18 cellular contexts compared by ENCODE assay signal in genomic region chr3:66106788-66107187, GRCh38.
DNase-seq lines count a peak whose midpoint lies in the region; ATAC-seq and TF ChIP-seq lines count a peak whose summit lies in the region.
"Had no signal": no experiment of that assay in that cellular context is flagged by ENCODE, and none has a peak within 500 bp of the region (broad histone marks: within the 10 kb centered on the region; RNA-seq: fewer than 3 reads in every experiment).

No MANE protein-coding gene starts in this region.

- H3K27me3 Mint-ChIP-seq in MCF 10A (ENCODE audit: insufficient read depth, unreplicated experiment) = no peaks in the 10 kb centered on the region
- no peaks in the 10 kb centered on the region for H3K27me3 Mint-ChIP-seq in chondrocyte (ENCODE audit: low read depth)
- no peaks in the 10 kb centered on the region for H3K27me3 Mint-ChIP-seq in endodermal cell (ENCODE audit: insufficient read depth)
- no peaks in the 10 kb centered on the region for H3K27me3 Mint-ChIP-seq in Calu3 (ENCODE audit: unreplicated experiment)

- no peaks in the 10 kb centered on the region for H4K20me1 ChIP-seq in mammary epithelial cell (ENCODE audit: insufficient read depth, low read length)

- no peak overlapping the region for H3K4me2 ChIP-seq in mammary epithelial cell (ENCODE audit: insufficient read depth, low read depth, low read length)

- H3K27ac ChIP-seq in mammary epithelial cell (ENCODE audit: insufficient read depth, low read depth, low read length) (no peak overlapping the region), SJCRH30 (no peak overlapping the region), gastrocnemius medialis (no peak overlapping the region), endodermal cell (ENCODE audit: low read depth, low read length) (no peak overlapping the region)
- H3K27ac ChIP-seq: cardiac muscle cell, sigmoid colon, tibial nerve had no signal

- no peaks in the 10 kb centered on the region for H3K27me3 ChIP-seq in mammary epithelial cell (ENCODE audit: insufficient read depth, low read length)
- H3K27me3 ChIP-seq in SJCRH30 = no peaks in the 10 kb centered on the region
- H3K27me3 ChIP-seq in gastrocnemius medialis = no peaks in the 10 kb centered on the region
- no peaks in the 10 kb centered on the region for H3K27me3 ChIP-seq in endodermal cell (ENCODE audit: control insufficient read depth, insufficient read depth, low read length, poor library complexity, severe bottlenecking)
- H3K27me3 ChIP-seq: cardiac muscle cell, sigmoid colon, tibial nerve had no signal

- H3K9me3 ChIP-seq in mammary epithelial cell (replicated peaks; ENCODE audit: insufficient read depth, low read length) (no peaks in the 10 kb centered on the region), SJCRH30 (replicated peaks) (no peaks in the 10 kb centered on the region), gastrocnemius medialis (no peaks in the 10 kb centered on the region), endodermal cell (ENCODE audit: control insufficient read depth, low read length) (no peaks in the 10 kb centered on the region)
- H3K9me3 ChIP-seq: sigmoid colon, tibial nerve had no signal

- POLR2A ChIA-PET in MCF 10A (lab: Yijun Ruan, JAX) = interaction anchor here (1.3 kb wide), 1 partner anchor 18 kb away, joined by 3 read pairs; no protein-coding TSS in a partner anchor

- H3K4me1 Mint-ChIP-seq in MCF 10A (ENCODE audit: insufficient read depth, unreplicated experiment) = peaks cover 19% of the 10 kb centered on the region
- peaks cover 19% of the 10 kb centered on the region for H3K4me1 Mint-ChIP-seq in chondrocyte (ENCODE audit: low read depth)
- H3K4me1 Mint-ChIP-seq in endodermal cell = peaks cover 3% of the 10 kb centered on the region
- H3K4me1 Mint-ChIP-seq in Calu3 (ENCODE audit: low read depth, unreplicated experiment) = peaks cover 35% of the 10 kb centered on the region

- ATAC-seq in HG03280 (IDR thresholded peaks at IDR 0.05; ENCODE audit: unreplicated experiment) = peak; percentile 47
- ATAC-seq in gastrocnemius medialis = no peak

- no peak for TF ChIP-seq POLR2A in gastrocnemius medialis (IDR thresholded peaks at IDR 0.05)

- intact Hi-C loops in mammary epithelial cell (cut with micrococcal nuclease) (no loop called here), MCF 10A (cut with micrococcal nuclease) (no loop called here), gastrocnemius medialis (cut with DNase I; ENCODE audit: low total_unique reads) (no loop called here), Calu3 (cut with micrococcal nuclease; ENCODE audit: unreplicated experiment) (no loop called here)

- DNase-seq in mammary epithelial cell (no peak), MCF 10A (ENCODE audit: unreplicated experiment) (no peak), chondrocyte (ENCODE audit: low spot score) (no peak), SJCRH30 (no peak), gastrocnemius medialis (no peak), endodermal cell (no peak), Calu3 (no peak)
- DNase-seq: activated CD4-positive, CD25-positive, alpha-beta regulatory T cell treated with anti-CD3 and anti-CD28 coated beads, Interleukin-2, amount 50 U/mL, for 72 hours; activated CD8-positive, alpha-beta memory T cell treated with anti-CD3 and anti-CD28 coated beads, Interleukin-2, amount 50 U/mL, for 48 hours; NCI-H1092; NCI-H82; nucleus accumbens; sigmoid colon; stimulated activated CD4-positive, alpha-beta T cell treated with anti-CD3 and anti-CD28 coated beads, Interleukin-4, amount 100 ng/mL, for 24 hours had no signal

- BruUV-seq in mammary epithelial cell (replicated peaks; lab: Mats Ljungman, UMichigan) = no TSS peak
- no TSS peak for BruUV-seq in MCF 10A (replicated peaks; lab: Mats Ljungman, UMichigan)
- no TSS peak for BruUV-seq in Calu3 (replicated peaks; lab: Mats Ljungman, UMichigan)

- H3K4me1 ChIP-seq in mammary epithelial cell (ENCODE audit: insufficient read depth, low read length) = peaks cover 7% of the 10 kb centered on the region
- H3K4me1 ChIP-seq in SJCRH30 = no peaks in the 10 kb centered on the region
- no peaks in the 10 kb centered on the region for H3K4me1 ChIP-seq in gastrocnemius medialis
- no peaks in the 10 kb centered on the region for H3K4me1 ChIP-seq in endodermal cell (ENCODE audit: control insufficient read depth, insufficient read depth, low read length)
- H3K4me1 ChIP-seq: sigmoid colon, tibial nerve had no signal

- 95% methylated on average over 2 of the region's 2 CpGs for WGBS in mammary epithelial cell (ENCODE audit: low coverage, missing lambda C conversion rate)
- 80 to 95% methylated on average over 1 to 2 of the region's 2 CpGs for WGBS in endodermal cell (ENCODE audit: insufficient coverage in 1 of 2, insufficient read length in 1 of 2), 2 experiments

- H3K36me3 ChIP-seq in mammary epithelial cell (ENCODE audit: insufficient read depth, low read length) (no peaks in the 10 kb centered on the region), SJCRH30 (no peaks in the 10 kb centered on the region), gastrocnemius medialis (no peaks in the 10 kb centered on the region), endodermal cell (ENCODE audit: control insufficient read depth, insufficient read depth, low read length) (no peaks in the 10 kb centered on the region)
- H3K36me3 ChIP-seq: cardiac muscle cell, sigmoid colon, tibial nerve had no signal

- H3K36me3 Mint-ChIP-seq in MCF 10A (ENCODE audit: insufficient read depth, unreplicated experiment) = no peaks in the 10 kb centered on the region
- no peaks in the 10 kb centered on the region for H3K36me3 Mint-ChIP-seq in chondrocyte (ENCODE audit: low read depth)
- H3K36me3 Mint-ChIP-seq in endodermal cell (ENCODE audit: low read depth) = no peaks in the 10 kb centered on the region
- peaks cover 5% of the 10 kb centered on the region for H3K36me3 Mint-ChIP-seq in Calu3 (ENCODE audit: insufficient read depth, unreplicated experiment)
- H3K36me3 Mint-ChIP-seq: activated naive CD8-positive, alpha-beta T cell had no signal

- dilution Hi-C loops in mammary epithelial cell (cut with HindIII; ENCODE audit: low sequenced_read_pairs) = no loop called here

- in situ Hi-C loops in mammary epithelial cell (cut with MboI; ENCODE audit: low sequenced_read_pairs in 2 of 2) = no loop called here
- in situ Hi-C loops in gastrocnemius medialis (cut with MboI; ENCODE audit: low sequenced_read_pairs in 4 of 4) = no loop called here

- CTCF ChIA-PET in mammary epithelial cell (lab: Charles Lee; ENCODE audit: low non-redundant PET) (no interaction called here), MCF 10A (lab: Yijun Ruan, JAX) (interaction anchor here (0.6 to 1.1 kb wide), 3 partner anchors 30 to 1622 kb away, joined by 3 read pairs; no protein-coding TSS in a partner anchor), Calu3 (lab: Charles Lee) (interaction anchor here (0.7 kb wide), 3 partner anchors 20 to 1054 kb away, joined by 3 to 7 read pairs (median 3); no protein-coding TSS in a partner anchor)

- H3K4me3 Mint-ChIP-seq in MCF 10A (ENCODE audit: unreplicated experiment) (no peak overlapping the region), chondrocyte (ENCODE audit: unreplicated experiment) (no peak overlapping the region), endodermal cell (no peak overlapping the region), Calu3 (ENCODE audit: low read depth, unreplicated experiment) (no peak overlapping the region)
- H3K4me3 Mint-ChIP-seq: activated naive CD8-positive, alpha-beta T cell had no signal

- H2AFZ ChIP-seq in mammary epithelial cell (ENCODE audit: low read depth, low read length) = peak overlapping the region; percentile 6

- no peaks in the 10 kb centered on the region for H3K9me3 Mint-ChIP-seq in MCF 10A (ENCODE audit: unreplicated experiment)
- no peaks in the 10 kb centered on the region for H3K9me3 Mint-ChIP-seq in chondrocyte (ENCODE audit: low read depth)
- no peaks in the 10 kb centered on the region for H3K9me3 Mint-ChIP-seq in endodermal cell
- H3K9me3 Mint-ChIP-seq in Calu3 (ENCODE audit: low read depth, unreplicated experiment) = no peaks in the 10 kb centered on the region

- H3K9ac ChIP-seq in mammary epithelial cell (ENCODE audit: insufficient read depth, low read length) (no peak overlapping the region), endodermal cell (ENCODE audit: extremely low read depth, low read length, poor library complexity, severe bottlenecking) (no peak overlapping the region)

- TF ChIP-seq CTCF in mammary epithelial cell (conservative IDR thresholded peaks at IDR 0.05 in 1 of 2, IDR thresholded peaks at IDR 0.05 in 1 of 2; ENCODE audit: extremely low read depth in 1 of 2, insufficient read depth in 1 of 2, low read depth in 1 of 2, low read length in 2 of 2) (no peak), MCF 10A (IDR thresholded peaks at IDR 0.05; ENCODE audit: unreplicated experiment) (no peak), chondrocyte (IDR thresholded peaks at IDR 0.05) (no peak), gastrocnemius medialis (IDR thresholded peaks at IDR 0.05 in 4 of 5, conservative IDR thresholded peaks at IDR 0.05 in 1 of 5) (no peak), endodermal cell (conservative IDR thresholded peaks at IDR 0.05) (no peak), Calu3 (IDR thresholded peaks at IDR 0.05; ENCODE audit: unreplicated experiment) (no peak)

- no peak overlapping the region for H3K27ac Mint-ChIP-seq in MCF 10A (ENCODE audit: low read depth, unreplicated experiment)
- H3K27ac Mint-ChIP-seq in chondrocyte (ENCODE audit: unreplicated experiment) = peak overlapping the region; percentile 36
- no peak overlapping the region for H3K27ac Mint-ChIP-seq in endodermal cell
- no peak overlapping the region for H3K27ac Mint-ChIP-seq in Calu3 (ENCODE audit: unreplicated experiment)
- H3K27ac Mint-ChIP-seq: activated naive CD8-positive, alpha-beta T cell had no signal

- H3K4me3 ChIP-seq in mammary epithelial cell (replicated peaks in 1 of 3; ENCODE audit: insufficient read depth in 1 of 3, low read depth in 2 of 3, low read length in 3 of 3) = no peak overlapping the region
- H3K4me3 ChIP-seq in SJCRH30 = no peak overlapping the region
- H3K4me3 ChIP-seq in gastrocnemius medialis = no peak overlapping the region
- H3K4me3 ChIP-seq in endodermal cell (ENCODE audit: low read length) = no peak overlapping the region
- H3K4me3 ChIP-seq: cardiac muscle cell, sigmoid colon, tibial nerve had no signal

- no peaks in the 10 kb centered on the region for H3K79me2 ChIP-seq in mammary epithelial cell (ENCODE audit: insufficient read depth, low read length)
